Comparison of ENCODE assay signal across 1 cellular context in the genomic region with DNA sequence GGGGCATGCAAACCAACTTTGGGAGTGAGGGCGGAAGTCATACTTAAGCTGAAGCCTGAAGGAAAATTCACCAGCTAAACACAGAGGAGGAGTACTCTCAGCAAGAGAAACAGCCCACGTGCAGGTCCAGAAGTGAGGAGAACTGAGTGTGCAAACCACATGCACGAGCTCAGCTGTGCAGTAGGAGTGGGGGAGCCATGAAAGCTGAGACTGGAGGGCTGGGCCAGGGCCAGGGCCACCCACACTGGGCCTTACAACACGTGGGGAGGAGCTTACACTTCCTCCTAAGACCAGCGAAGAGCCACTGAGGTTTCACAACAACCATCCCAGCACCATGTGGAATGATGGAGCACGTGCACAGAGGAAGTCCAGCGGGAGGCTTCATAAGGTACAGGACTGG.
A peak's percentile ranks its signal among the peaks of the same experiment; 100 is the strongest.
TF ChIP-seq lines count a peak whose summit lies in the region.

No MANE protein-coding gene starts in this region.

TF ChIP-seq in IMR-90, 13 proteins besides CTCF, POLR2A, EP300 and RAD21 (continued from another document):
- TF ChIP-seq, protein P1, sequence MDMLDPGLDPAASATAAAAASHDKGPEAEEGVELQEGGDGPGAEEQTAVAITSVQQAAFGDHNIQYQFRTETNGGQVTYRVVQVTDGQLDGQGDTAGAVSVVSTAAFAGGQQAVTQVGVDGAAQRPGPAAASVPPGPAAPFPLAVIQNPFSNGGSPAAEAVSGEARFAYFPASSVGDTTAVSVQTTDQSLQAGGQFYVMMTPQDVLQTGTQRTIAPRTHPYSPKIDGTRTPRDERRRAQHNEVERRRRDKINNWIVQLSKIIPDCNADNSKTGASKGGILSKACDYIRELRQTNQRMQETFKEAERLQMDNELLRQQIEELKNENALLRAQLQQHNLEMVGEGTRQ (IDR thresholded peaks at IDR 0.05; ENCODE audit: low read depth, low read length): peak; percentile 73
- peak; percentile 90; the same call in 1 of the 2 replicates for TF ChIP-seq MXI1 (IDR thresholded peaks at IDR 0.05; ENCODE audit: borderline replicate concordance, low read depth, low read length)
- TF ChIP-seq SMC3 (IDR thresholded peaks at IDR 0.05; ENCODE audit: low read depth, low read length): no peak
- TF ChIP-seq NFE2L2 (IDR thresholded peaks at IDR 0.05; ENCODE audit: low read depth, low read length): no peak
- no peak for TF ChIP-seq MAZ (IDR thresholded peaks at IDR 0.05; ENCODE audit: borderline replicate concordance, low read depth, low read length)
- TF ChIP-seq CEBPB (IDR thresholded peaks at IDR 0.05; ENCODE audit: low read depth, low read length): peak; percentile 79
- TF ChIP-seq, protein P2, sequence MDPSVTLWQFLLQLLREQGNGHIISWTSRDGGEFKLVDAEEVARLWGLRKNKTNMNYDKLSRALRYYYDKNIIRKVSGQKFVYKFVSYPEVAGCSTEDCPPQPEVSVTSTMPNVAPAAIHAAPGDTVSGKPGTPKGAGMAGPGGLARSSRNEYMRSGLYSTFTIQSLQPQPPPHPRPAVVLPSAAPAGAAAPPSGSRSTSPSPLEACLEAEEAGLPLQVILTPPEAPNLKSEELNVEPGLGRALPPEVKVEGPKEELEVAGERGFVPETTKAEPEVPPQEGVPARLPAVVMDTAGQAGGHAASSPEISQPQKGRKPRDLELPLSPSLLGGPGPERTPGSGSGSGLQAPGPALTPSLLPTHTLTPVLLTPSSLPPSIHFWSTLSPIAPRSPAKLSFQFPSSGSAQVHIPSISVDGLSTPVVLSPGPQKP (IDR thresholded peaks at IDR 0.05; ENCODE audit: borderline replicate concordance, low read depth, low read length): no peak
- TF ChIP-seq RFX5 (IDR thresholded peaks at IDR 0.05; ENCODE audit: low read depth, low read length): no peak
